ENCODE assay signal across 29 cellular contexts in the genomic region with DNA sequence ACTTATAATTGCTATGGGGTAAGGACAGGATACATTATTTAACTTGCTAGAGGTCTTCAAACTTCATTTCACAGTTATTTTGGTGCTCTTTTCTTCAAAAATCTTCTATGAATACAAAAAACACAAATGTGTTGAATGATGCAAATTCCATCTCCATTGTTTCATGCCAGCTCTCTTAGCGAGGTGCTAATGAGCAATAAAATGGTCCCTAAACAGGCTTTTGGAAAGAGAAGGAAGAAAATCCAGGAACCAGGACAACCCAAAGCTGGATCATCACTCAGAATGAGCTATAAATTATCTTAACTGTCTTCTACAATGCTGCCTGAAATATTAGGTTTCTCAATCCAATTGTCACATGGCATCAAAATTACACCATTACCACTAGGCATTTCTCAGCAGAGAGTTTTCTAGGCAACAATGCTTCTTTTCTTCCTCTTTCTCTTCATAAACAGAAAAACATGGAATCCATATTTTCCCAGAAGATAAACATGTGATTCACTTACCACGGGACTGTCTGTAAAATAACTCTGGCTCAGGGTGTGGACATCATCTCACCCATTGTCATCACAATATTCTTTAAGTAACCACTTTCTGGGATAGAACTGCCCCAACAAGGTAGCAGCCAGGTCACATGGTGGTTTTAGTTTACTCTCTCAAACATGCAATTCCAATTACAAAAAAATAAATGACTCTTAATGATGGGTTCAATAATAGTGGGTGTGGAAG.
DNase-seq lines count a peak whose midpoint lies in the region; ATAC-seq, FAIRE-seq and TF ChIP-seq lines count a peak whose summit lies in the region.
"Had no signal": no experiment of that assay in that cellular context is flagged by ENCODE, and none has a peak within 500 bp of the region (broad histone marks: within the 10 kb centered on the region; RNA-seq: fewer than 3 reads in every experiment).

No MANE protein-coding gene starts in this region.

- H3K4me3 ChIP-seq in GM23338 (no peak overlapping the region), HepG2 (replicated peaks in 1 of 3; ENCODE audit: insufficient read depth in 1 of 3, low read depth in 2 of 3, low read length in 3 of 3) (no peak overlapping the region)
- H3K4me3 ChIP-seq: adrenal gland, colonic mucosa, PC-9, spleen, transverse colon had no signal

- TF ChIP-seq POLR2A in GM12892 (IDR thresholded peaks at IDR 0.05; ENCODE audit: low read depth, low read length) (no peak), HepG2 (IDR thresholded peaks at IDR 0.05; ENCODE audit: insufficient read depth in 1 of 2, low read depth in 2 of 2, low read length in 2 of 2) (no peak)

- WGBS in HepG2 (ENCODE audit: low lambda C conversion rate), result 0% methylated on average over 2 of the region's 2 CpGs

- DNase-seq in GM23338 (ENCODE audit: low spot score) (no peak), amniotic epithelial cell (ENCODE audit: low read depth) (peak; percentile 34), fibroblast of gingiva (ENCODE audit: low read depth) (peak; percentile 38), stromal cell of bone marrow (ENCODE audit: low read depth) (peak; percentile 41), GM12892 (ENCODE audit: insufficient read length) (no peak), HepG2 (ENCODE audit: low spot score) (no peak)
- DNase-seq: activated B cell treated with CpG ODN at 0.5 μM for 24 hours; activated CD4-positive, alpha-beta T cell treated with anti-CD3 and anti-CD28 coated beads, Interleukin-2, amount 50 U/mL, for 4 hours; activated naive CD4-positive, alpha-beta T cell treated with Interleukin-2 at 50 U/mL for 16 hours; activated T-cell treated with anti-CD3 and anti-CD28 coated beads, Interleukin-2, amount 50 U/mL, for 72 hours; adrenal gland; C1 segment of cervical spinal cord; colonic mucosa; COR-L47; DMS79; effector memory CD4-positive, alpha-beta T cell; NCI-H1105; NCI-H1930; NCI-H524; NK-92 treated with Interleukin-12 subunit alpha and Interleukin-12 subunit beta, amount 100 ng/mL, for 24 hours; PC-9; right cardiac atrium; Right ventricle myocardium superior; spleen; SW 1271; transverse colon had no signal

- TF ChIP-seq RAD21 in HepG2 (CRISPR knock-in tag; IDR thresholded peaks at IDR 0.05), result no peak

- POLR2A ChIA-PET in HepG2 (lab: Yijun Ruan, JAX), result no interaction called here

- H3K4me2 ChIP-seq in GM23338 (no peak overlapping the region), HepG2 (ENCODE audit: low read depth, low read length) (no peak overlapping the region)
- H3K4me2 ChIP-seq: PC-9 had no signal

- H3F3A ChIP-seq in GM23338 (replicated peaks; ENCODE audit: low read depth), result no peaks in the 10 kb centered on the region

- in situ Hi-C loops in HepG2 (cut with HindIII; ENCODE audit: extremely low pct_ligation_motif_present, low pct_unique_long_range_greater_than_20kb), result no loop called here

- no peak overlapping the region for H3K9ac ChIP-seq in HepG2 (ENCODE audit: insufficient read depth, low read depth, low read length)

- FAIRE-seq in GM12892 (lab: Jason Lieb, UNC), result no peak
- no peak for FAIRE-seq in HepG2 (lab: Jason Lieb, UNC)

- CTCF ChIA-PET in HepG2 (lab: Yijun Ruan, JAX; ENCODE audit: low intra/inter-chr PET ratio, low total read pairs), result no interaction called here

- H3K4me1 ChIP-seq in GM23338 (ENCODE audit: insufficient read depth) (no peaks in the 10 kb centered on the region), HepG2 (ENCODE audit: insufficient read depth, low read length) (no peaks in the 10 kb centered on the region)
- H3K4me1 ChIP-seq: adrenal gland, colonic mucosa, spleen, transverse colon had no signal

- TF ChIP-seq CTCF in GM23338 (conservative IDR thresholded peaks at IDR 0.05; ENCODE audit: low read depth in 2 of 2) (no peak), HepG2 (CRISPR knock-in tag; IDR thresholded peaks at IDR 0.05) (no peak)

- H3K9me2 ChIP-seq in GM23338 (ENCODE audit: insufficient read depth), result peaks cover 21% of the 10 kb centered on the region

- H2AFZ ChIP-seq in GM23338 (peak overlapping the region; percentile 75; the same call in 1 of the 2 replicates), HepG2 (ENCODE audit: low read length) (no peak overlapping the region)
- H2AFZ ChIP-seq: PC-9 had no signal

- H3K4me3 Mint-ChIP-seq in GM23338, result no peak overlapping the region
- H3K4me3 Mint-ChIP-seq: activated B cell treated with CpG ODN at 0.5 μM for 24 hours; activated T-cell treated with anti-CD3 and anti-CD28 coated beads, Interleukin-2, amount 50 U/mL, for 72 hours; IgD-negative memory B cell; neural crest cell had no signal

- H3K4me1 Mint-ChIP-seq in GM23338, result peaks cover 9% of the 10 kb centered on the region; the same call in 1 of the 3 replicates
- H3K4me1 Mint-ChIP-seq: activated B cell treated with CpG ODN at 0.5 μM for 24 hours, IgD-negative memory B cell, neural crest cell had no signal

- BruUV-seq in HepG2 (replicated peaks; lab: Mats Ljungman, UMichigan), result no TSS peak

- no peaks in the 10 kb centered on the region for H3K36me3 ChIP-seq in GM23338 (ENCODE audit: insufficient read depth)
- no peaks in the 10 kb centered on the region for H3K36me3 ChIP-seq in HepG2 (replicated peaks in 1 of 2; ENCODE audit: control insufficient read depth in 1 of 2, insufficient read depth in 2 of 2, low read length in 2 of 2)
- H3K36me3 ChIP-seq: adrenal gland, colonic mucosa, spleen, transverse colon had no signal

- ATAC-seq in GM23338 (no peak), HG03025 (IDR thresholded peaks at IDR 0.05; ENCODE audit: low FRiP score, unreplicated experiment) (no peak), HepG2 (no peak)
- ATAC-seq: activated T-cell treated with anti-CD3 and anti-CD28 coated beads, Interleukin-2, amount 50 U/mL, for 72 hours had no signal

- H4K20me1 ChIP-seq in GM23338 (replicated peaks; ENCODE audit: insufficient read depth), result no peaks in the 10 kb centered on the region
- no peaks in the 10 kb centered on the region for H4K20me1 ChIP-seq in HepG2 (ENCODE audit: insufficient read depth, low read length)

- no peaks in the 10 kb centered on the region for H3K9me3 ChIP-seq in HepG2 (ENCODE audit: low read length)
- H3K9me3 ChIP-seq: adrenal gland, colonic mucosa, spleen, transverse colon had no signal

- intact Hi-C loops in HepG2 (cut with micrococcal nuclease; ENCODE audit: unreplicated experiment), result no loop called here

- no peaks in the 10 kb centered on the region for H3K79me2 ChIP-seq in GM23338 (replicated peaks; ENCODE audit: insufficient read depth)
- no peaks in the 10 kb centered on the region for H3K79me2 ChIP-seq in HepG2 (ENCODE audit: insufficient read depth, low read length)

- H3K27me3 ChIP-seq in GM23338 (ENCODE audit: insufficient read depth) (no peaks in the 10 kb centered on the region), HepG2 (ENCODE audit: control insufficient read depth in 1 of 2, insufficient read depth in 2 of 2, low read length in 2 of 2) (no peaks in the 10 kb centered on the region)
- H3K27me3 ChIP-seq: adrenal gland, colonic mucosa, spleen, transverse colon had no signal

- no peak for TF ChIP-seq EP300 in HepG2 (IDR thresholded peaks at IDR 0.05; ENCODE audit: low read depth in 2 of 2, low read length in 2 of 2)
- no peak for TF ChIP-seq EP300 in HepG2 (CRISPR knock-in tag; IDR thresholded peaks at IDR 0.05; ENCODE audit: borderline replicate concordance)

- H3K36me3 Mint-ChIP-seq in GM23338 (ENCODE audit: low read depth), result 0 out of 3 replicates have a peak, but pooled peaks cover 4% of the 10 kb centered on the region
- H3K36me3 Mint-ChIP-seq: IgD-negative memory B cell had no signal

- H3K27me3 Mint-ChIP-seq in GM23338 (ENCODE audit: insufficient read depth, low read depth, poor library complexity), result peaks cover 2% of the 10 kb centered on the region
- H3K27me3 Mint-ChIP-seq: activated B cell treated with CpG ODN at 0.5 μM for 24 hours, IgD-negative memory B cell had no signal

- H3K27ac ChIP-seq in GM23338 (ENCODE audit: low read depth) (no peak overlapping the region), HepG2 (ENCODE audit: extremely low read length, insufficient read depth, low read length) (no peak overlapping the region)
- H3K27ac ChIP-seq: adrenal gland, colonic mucosa, PC-9, spleen, transverse colon had no signal

- no peaks in the 10 kb centered on the region; the same call in 2 of the 3 replicates for H3K9me3 Mint-ChIP-seq in GM23338

- H3K27ac Mint-ChIP-seq in GM23338, result no peak overlapping the region
- H3K27ac Mint-ChIP-seq: activated B cell treated with CpG ODN at 0.5 μM for 24 hours; activated T-cell treated with anti-CD3 and anti-CD28 coated beads, Interleukin-2, amount 50 U/mL, for 72 hours; IgD-negative memory B cell had no signal

TF ChIP-seq in GM23338, 12 proteins besides CTCF, POLR2A, EP300 and RAD21:
- TF ChIP-seq NANOG (IDR thresholded peaks at IDR 0.05; ENCODE audit: borderline replicate concordance), result no peak

TF ChIP-seq in HepG2, 621 proteins besides CTCF, POLR2A, EP300 and RAD21:
- TF ChIP-seq ZNF263 (CRISPR knock-in tag; IDR thresholded peaks at IDR 0.05) (no peak), ZNF12 (CRISPR knock-in tag; IDR thresholded peaks at IDR 0.05) (no peak), ASH2L (IDR thresholded peaks at IDR 0.05; ENCODE audit: insufficient read length, low read depth, low read length) (no peak), RFX5 (IDR thresholded peaks at IDR 0.05; ENCODE audit: low read depth, low read length) (no peak), RXRB (CRISPR knock-in tag; IDR thresholded peaks at IDR 0.05; ENCODE audit: borderline replicate concordance) (no peak), SPEN (CRISPR knock-in tag; IDR thresholded peaks at IDR 0.05; ENCODE audit: low read depth) (no peak), THYN1 (CRISPR knock-in tag; IDR thresholded peaks at IDR 0.05; ENCODE audit: borderline replicate concordance, low read depth) (no peak), ZNF546 (CRISPR knock-in tag; conservative IDR thresholded peaks at IDR 0.05) (no peak)

Comparison
In these comparisons a context has a peak if more than half of its experiments do, and no peak if none do; other contexts are left out.
1. DNase-seq: peak in amniotic epithelial cell (single experiment), fibroblast of gingiva (single experiment) and stromal cell of bone marrow (single experiment); none in GM23338 (single experiment), GM12892 (single experiment) and HepG2 (single experiment).